Comparison of ENCODE assay signal across 1 cellular context in genomic region chr10:23063387-23064287, GRCh38.
TF ChIP-seq lines count a peak whose summit lies in the region.

No MANE protein-coding gene starts in this region.

TF ChIP-seq in H1, 55 proteins besides CTCF, POLR2A, EP300 and RAD21 (continued from another document):
- TF ChIP-seq TBP (IDR thresholded peaks at IDR 0.05; ENCODE audit: low read depth, low read length) = no peak
TF ChIP-seq in H1: peak in this region for 0.
